ENCODE assay signal across 8 cellular contexts in genomic region chr7:39952378-39952777, GRCh38. TPM values are rescaled to one million over a fixed set of nuclear protein-coding genes. Genes with fewer than 3 reads are reported as not detected.
DNase-seq lines count a peak whose midpoint lies in the region; ATAC-seq and TF ChIP-seq lines count a peak whose summit lies in the region.

No MANE protein-coding gene starts in this region.

- TF ChIP-seq CTCF in heart right ventricle (IDR thresholded peaks at IDR 0.05) (no peak), thyroid gland (IDR thresholded peaks at IDR 0.05) (no peak)

- peak overlapping the region; percentile 77 to 97 (median 91) for H3K4me3 ChIP-seq in heart right ventricle
- peak overlapping the region; percentile 98 for H3K4me3 ChIP-seq in iPS-18a (ENCODE audit: low read length)
- H3K4me3 ChIP-seq in thyroid gland (replicated peaks in 1 of 3): peak overlapping the region in 2 of 3 donors; percentile 72 to 94

- no peaks in the 10 kb centered on the region for H3K27me3 Mint-ChIP-seq in activated CD4-positive, alpha-beta memory T cell treated with anti-CD3 and anti-CD28 coated beads, Interleukin-2, amount 10 ng/mL, durations not matched to agents 7 days and 5 days

- POLR2A ChIA-PET in activated CD4-positive, alpha-beta memory T cell treated with anti-CD3 and anti-CD28 coated beads, Interleukin-2, amount 10 ng/mL, durations not matched to agents 7 days and 5 days (lab: Charles Lee): interaction anchor here (1.0 to 5.5 kb wide), 5 partner anchors 10 to 386 kb away, joined by 3 to 45 read pairs (median 5); partner anchors contain the start of genes MPLKIP and SUGCT

- peak overlapping the region; percentile 89 for H3K4me3 Mint-ChIP-seq in activated CD4-positive, alpha-beta memory T cell treated with anti-CD3 and anti-CD28 coated beads, Interleukin-2, amount 10 ng/mL, durations not matched to agents 7 days and 5 days

- H3K36me3 Mint-ChIP-seq in activated CD4-positive, alpha-beta memory T cell treated with anti-CD3 and anti-CD28 coated beads, Interleukin-2, amount 10 ng/mL, durations not matched to agents 7 days and 5 days (ENCODE audit: low read depth): peaks cover 41% of the 10 kb centered on the region

- H3K9ac ChIP-seq in iPS-18a (ENCODE audit: low read length): peak overlapping the region; percentile 89

- WGBS in heart right ventricle, 2 donors: 6 to 7% methylated on average over 2 of the region's 2 CpGs
- 5 to 7% methylated on average over 2 of the region's 2 CpGs for WGBS in thyroid gland, 2 donors

- H3K9me3 ChIP-seq in heart right ventricle: no peaks in the 10 kb centered on the region
- H3K9me3 ChIP-seq in iPS-18a (ENCODE audit: control insufficient read depth, low read depth, low read length): no peaks in the 10 kb centered on the region
- H3K9me3 ChIP-seq in thyroid gland: no peaks in the 10 kb centered on the region

- no peak for DNase-seq in heart right ventricle
- DNase-seq in cardiac septum (ENCODE audit: low spot score): no peak
- no peak for DNase-seq in activated CD4-positive, alpha-beta memory T cell treated with anti-CD3 and anti-CD28 coated beads, Interleukin-2, amount 10 ng/mL, durations not matched to agents 7 days and 5 days
- no peak for DNase-seq in thyroid gland
- DNase-seq in activated effector memory CD4-positive, alpha-beta T cell treated with Interleukin-2 at 50 U/mL for 16 hours: no peak

- H3K4me1 ChIP-seq in heart right ventricle (peaks cover 0 to 64% (median 57%) of the 10 kb centered on the region in 9 donors), iPS-18a (ENCODE audit: control insufficient read depth, low read depth, low read length) (peaks cover 18% of the 10 kb centered on the region), thyroid gland (peaks cover 37% of the 10 kb centered on the region in 2 donors)

- intact Hi-C loops in heart right ventricle (cut with DNase I): loop anchor here in 8 of 10 donors (2.0 to 5.0 kb wide), 4 partner anchors 35 to 100 kb away; no protein-coding TSS in a partner anchor
- intact Hi-C loops in cardiac septum (cut with DNase I): no loop called here
- intact Hi-C loops in thyroid gland (cut with DNase I): loop anchor here (5.0 kb wide), 1 partner anchor 100 kb away; no protein-coding TSS in a partner anchor

- peak overlapping the region in 7 of 10 donors; percentile 97 to 100 (median 99) for H3K27ac ChIP-seq in heart right ventricle
- H3K27ac ChIP-seq in iPS-18a (ENCODE audit: low read length): no peak overlapping the region
- peak overlapping the region in 2 of 3 donors; percentile 99 for H3K27ac ChIP-seq in thyroid gland

- no peaks in the 10 kb centered on the region for H3K9me3 Mint-ChIP-seq in activated CD4-positive, alpha-beta memory T cell treated with anti-CD3 and anti-CD28 coated beads, Interleukin-2, amount 10 ng/mL, durations not matched to agents 7 days and 5 days

- ATAC-seq in heart right ventricle (no peak), GM21825 (IDR thresholded peaks at IDR 0.05; ENCODE audit: unreplicated experiment) (no peak), HG02623 (IDR thresholded peaks at IDR 0.05; ENCODE audit: unreplicated experiment) (no peak)

- CTCF ChIA-PET in activated CD4-positive, alpha-beta memory T cell treated with anti-CD3 and anti-CD28 coated beads, Interleukin-2, amount 10 ng/mL, durations not matched to agents 7 days and 5 days (lab: Charles Lee): interaction anchor here (1.2 to 4.3 kb wide), 5 partner anchors 56 to 372 kb away, joined by 3 to 29 read pairs (median 6); no protein-coding TSS in a partner anchor

- H3K36me3 ChIP-seq in heart right ventricle (no peaks in the 10 kb centered on the region), iPS-18a (ENCODE audit: control insufficient read depth, low read depth, low read length) (no peaks in the 10 kb centered on the region), thyroid gland (no peaks in the 10 kb centered on the region)

- H3K27me3 ChIP-seq in heart right ventricle (no peaks in the 10 kb centered on the region), iPS-18a (ENCODE audit: control insufficient read depth, insufficient read depth, low read length) (no peaks in the 10 kb centered on the region), thyroid gland (no peaks in the 10 kb centered on the region)

- peaks cover 57% of the 10 kb centered on the region for H3K4me1 Mint-ChIP-seq in activated CD4-positive, alpha-beta memory T cell treated with anti-CD3 and anti-CD28 coated beads, Interleukin-2, amount 10 ng/mL, durations not matched to agents 7 days and 5 days

- no peak for TF ChIP-seq POLR2A in thyroid gland (IDR thresholded peaks at IDR 0.05)

- H3K27ac Mint-ChIP-seq in activated CD4-positive, alpha-beta memory T cell treated with anti-CD3 and anti-CD28 coated beads, Interleukin-2, amount 10 ng/mL, durations not matched to agents 7 days and 5 days: peak overlapping the region; percentile 82

RNA-seq across cellular contexts. Expression of gene CDK13, which starts 2.3 kb away (rescaled TPM):
- 10 to 100 TPM; 18.3 to 28.8 (median 23.2) TPM for total RNA-seq in heart right ventricle
- 10 to 100 TPM; 10.2 to 17.6 TPM for polyA plus RNA-seq in heart right ventricle
- 28.9 TPM for total RNA-seq in cardiac septum
- 10 to 100 TPM; 46.5 to 48.7 TPM for total RNA-seq in activated CD4-positive, alpha-beta memory T cell treated with anti-CD3 and anti-CD28 coated beads, Interleukin-2, amount 10 ng/mL, durations not matched to agents 7 days and 5 days
- 100 to 1,000 TPM; 131 to 191 (median 141) TPM for total RNA-seq in thyroid gland
